ENCODE assay signal across 11 cellular contexts in genomic region chr16:2019919-2020831, GRCh38. TPM values are rescaled to one million over a fixed set of nuclear protein-coding genes. Genes with fewer than 3 reads are reported as not detected.
A peak's percentile ranks its signal among the peaks of the same experiment; 100 is the strongest.
DNase-seq lines count a peak whose midpoint lies in the region; ATAC-seq and TF ChIP-seq lines count a peak whose summit lies in the region.
"Had no signal": no experiment of that assay in that cellular context is flagged by ENCODE, and none has a peak within 500 bp of the region (broad histone marks: within the 10 kb centered on the region; RNA-seq: fewer than 3 reads in every experiment).

No MANE protein-coding gene starts in this region.

- peak overlapping the region; percentile 87 for H3K9ac ChIP-seq in HCT116 (ENCODE audit: low read length)
- no peak overlapping the region for H3K9ac ChIP-seq in adipocyte (ENCODE audit: low read length)

- TF ChIP-seq POLR2A in HCT116 (IDR thresholded peaks at IDR 0.05; ENCODE audit: borderline replicate concordance, extremely low read depth, insufficient read depth, insufficient read length) = no peak

- no peak for TF ChIP-seq RAD21 in HCT116 (IDR thresholded peaks at IDR 0.05; ENCODE audit: low read depth)

- TF ChIP-seq CTCF in AG04450 (IDR thresholded peaks at IDR 0.05; ENCODE audit: low read depth, low read length) = no peak
- TF ChIP-seq CTCF in HCT116 (IDR thresholded peaks at IDR 0.05 in 2 of 3, conservative IDR thresholded peaks at IDR 0.05 in 1 of 3; ENCODE audit: borderline replicate concordance in 1 of 3, insufficient read depth in 1 of 3, low read depth in 2 of 3, low read length in 2 of 3) = no peak
- no peak for TF ChIP-seq CTCF in lower lobe of right lung (IDR thresholded peaks at IDR 0.05)

- ATAC-seq in HCT116 = peak; percentile 14
- ATAC-seq in natural killer cell treated with Interleukin-12 subunit alpha and Interleukin-12 subunit beta and Interleukin-15 and Interleukin-18, amount 100 ng/mL, for 72 hours = no peak
- no peak for ATAC-seq in lower lobe of right lung

- POLR2A ChIA-PET in AG04450 (lab: Yijun Ruan, JAX) (interaction anchor here (0.6 kb wide), 1 partner anchor 135 kb away, joined by 3 read pairs; the partner anchor contains the start of gene TRAF7), HCT116 (lab: Charles Lee) (interaction anchor here (0.8 to 2.2 kb wide), 5 partner anchors 12 to 135 kb away, joined by 3 to 4 read pairs (median 3); partner anchors contain the start of genes RPS2 and TRAF7)

- no peaks in the 10 kb centered on the region for H3K36me3 Mint-ChIP-seq in natural killer cell treated with Interleukin-12 subunit alpha and Interleukin-12 subunit beta and Interleukin-15 and Interleukin-18, amount 100 ng/mL, for 72 hours

- H4K20me1 ChIP-seq in HCT116 (ENCODE audit: insufficient read depth) = no peaks in the 10 kb centered on the region

- H3K27me3 Mint-ChIP-seq in natural killer cell treated with Interleukin-12 subunit alpha and Interleukin-12 subunit beta and Interleukin-15 and Interleukin-18, amount 100 ng/mL, for 72 hours = peaks cover 0 to 8% of the 10 kb centered on the region in 2 donors

- peak overlapping the region; percentile 4; the same call in 1 of the 2 replicates for H3K4me3 ChIP-seq in AG04450 (ENCODE audit: low read depth, low read length)
- peak overlapping the region; percentile 63 to 75 for H3K4me3 ChIP-seq in HCT116 (replicated peaks in 1 of 2; ENCODE audit: low read depth in 1 of 2, low read length in 2 of 2)
- no peak overlapping the region for H3K4me3 ChIP-seq in adipocyte (ENCODE audit: low read length)
- peak overlapping the region; percentile 26 for H3K4me3 ChIP-seq in mesodermal cell (ENCODE audit: extremely low read depth, insufficient read depth, low read length, poor library complexity, severe bottlenecking)
- no peak overlapping the region for H3K4me3 ChIP-seq in lower lobe of right lung

- no peak overlapping the region for H3K4me3 Mint-ChIP-seq in natural killer cell treated with Interleukin-12 subunit alpha and Interleukin-12 subunit beta and Interleukin-15 and Interleukin-18, amount 100 ng/mL, for 72 hours
- H3K4me3 Mint-ChIP-seq: activated naive CD4-positive, alpha-beta T cell treated with anti-CD3 and anti-CD28 coated beads for 36 hours had no signal

- H3K27me3 ChIP-seq in AG04450 (ENCODE audit: control insufficient read depth, insufficient read depth, low read length) (peaks cover 5% of the 10 kb centered on the region), HCT116 (ENCODE audit: insufficient read depth, low read length) (no peaks in the 10 kb centered on the region), adipocyte (replicated peaks; ENCODE audit: control insufficient read depth, insufficient read depth, low read length) (peaks cover 8% of the 10 kb centered on the region), lower lobe of right lung (ENCODE audit: low read depth) (peaks cover 49% of the 10 kb centered on the region)

- RAD21 ChIA-PET in HCT116 (lab: Charles Lee; ENCODE audit: low non-redundant PET in 1 of 2, low total read pairs in 2 of 2, uncharacterized antibody in 2 of 2, unreplicated experiment in 2 of 2) = interaction anchor here in 1 of 2 experiments (0.6 kb wide), 1 partner anchor 118 kb away, joined by 5 read pairs; no protein-coding TSS in a partner anchor

- H3K9me3 ChIP-seq in AG04450 (ENCODE audit: control insufficient read depth, insufficient read depth, low read length) (no peaks in the 10 kb centered on the region), HCT116 (ENCODE audit: control insufficient read depth in 1 of 2, insufficient read depth in 1 of 2, low read depth in 1 of 2, low read length in 2 of 2) (no peaks in the 10 kb centered on the region), adipocyte (ENCODE audit: control insufficient read depth, low read length) (no peaks in the 10 kb centered on the region), mesodermal cell (ENCODE audit: control insufficient read depth, low read length) (no peaks in the 10 kb centered on the region), lower lobe of right lung (no peaks in the 10 kb centered on the region)

- no peaks in the 10 kb centered on the region for H3K9me2 ChIP-seq in HCT116 (ENCODE audit: insufficient read depth)

- H3K36me3 ChIP-seq in HCT116 (ENCODE audit: control insufficient read depth in 1 of 2, insufficient read depth in 2 of 2, low read length in 2 of 2) (no peaks in the 10 kb centered on the region), adipocyte (ENCODE audit: control insufficient read depth, insufficient read depth, low read length, severe bottlenecking) (no peaks in the 10 kb centered on the region), mesodermal cell (ENCODE audit: control insufficient read depth, insufficient read depth, low read length) (no peaks in the 10 kb centered on the region), lower lobe of right lung (no peaks in the 10 kb centered on the region)

- no peak overlapping the region for H3K27ac Mint-ChIP-seq in natural killer cell treated with Interleukin-12 subunit alpha and Interleukin-12 subunit beta and Interleukin-15 and Interleukin-18, amount 100 ng/mL, for 72 hours
- H3K27ac Mint-ChIP-seq: activated naive CD4-positive, alpha-beta T cell treated with anti-CD3 and anti-CD28 coated beads for 36 hours had no signal

- H3K79me2 ChIP-seq in HCT116 (ENCODE audit: insufficient read depth, low read length) = peaks cover 16% of the 10 kb centered on the region; the same call in 1 of the 2 replicates

- TSS peak; percentile 48 for BruUV-seq in HCT116 (replicated peaks; lab: Mats Ljungman, UMichigan)

- intact Hi-C loops in HCT116 (cut with micrococcal nuclease) = loop anchor here (10.0 kb wide), 1 partner anchor 235 kb away; the partner anchor contains the start of gene ECI1
- intact Hi-C loops in lower lobe of right lung (cut with DNase I) = loop anchor here (10.0 kb wide), 1 partner anchor 125 kb away; the partner anchor contains the start of gene RAB26

- H3K4me1 ChIP-seq in HCT116 (ENCODE audit: control insufficient read depth in 1 of 2, insufficient read depth in 2 of 2, low read length in 2 of 2) (peaks cover 38 to 62% of the 10 kb centered on the region in 2 experiments), adipocyte (ENCODE audit: control insufficient read depth, insufficient read depth, low read length) (peaks cover 9% of the 10 kb centered on the region), mesodermal cell (ENCODE audit: control insufficient read depth, insufficient read depth, low read length, poor library complexity, severe bottlenecking) (peaks cover 18% of the 10 kb centered on the region), lower lobe of right lung (peaks cover 36% of the 10 kb centered on the region)

- H3K9me3 Mint-ChIP-seq in natural killer cell treated with Interleukin-12 subunit alpha and Interleukin-12 subunit beta and Interleukin-15 and Interleukin-18, amount 100 ng/mL, for 72 hours = no peaks in the 10 kb centered on the region
- H3K9me3 Mint-ChIP-seq: activated naive CD4-positive, alpha-beta T cell treated with anti-CD3 and anti-CD28 coated beads for 36 hours had no signal

- H2AFZ ChIP-seq in HCT116 (ENCODE audit: low read depth, low read length, poor library complexity, severe bottlenecking) = no peak overlapping the region

- no peak overlapping the region for H3K27ac ChIP-seq in AG04450 (ENCODE audit: low read depth, low read length)
- H3K27ac ChIP-seq in HCT116 (ENCODE audit: low read depth, low read length) = peak overlapping the region; percentile 93
- H3K27ac ChIP-seq in mesodermal cell (ENCODE audit: low read depth, low read length, severe bottlenecking) = no peak overlapping the region
- H3K27ac ChIP-seq in lower lobe of right lung = no peak overlapping the region

- H3K4me2 ChIP-seq in HCT116 (ENCODE audit: low read length) = peak overlapping the region; percentile 94

- WGBS in mesodermal cell (ENCODE audit: insufficient coverage in 2 of 2), 2 experiments = 4 to 5% methylated on average over 74 to 94 of the region's 96 CpGs

- DNase-seq in AG04450 (ENCODE audit: low read depth, low spot score) = no peak
- DNase-seq in HCT116 (ENCODE audit: low read depth, low spot score) = no peak
- DNase-seq in adipocyte (ENCODE audit: low read depth) = peak; percentile 40
- no peak for DNase-seq in natural killer cell treated with Interleukin-12 subunit alpha and Interleukin-12 subunit beta and Interleukin-15 and Interleukin-18, amount 100 ng/mL, for 72 hours (ENCODE audit: low spot score)
- no peak for DNase-seq in amniotic stem cell (lab: John Stamatoyannopoulos, UW)
- no peak for DNase-seq in lower lobe of right lung
- no peak for DNase-seq in DMS153 (lab: John Stamatoyannopoulos, UW)
- DNase-seq: activated naive CD4-positive, alpha-beta T cell treated with anti-CD3 and anti-CD28 coated beads for 36 hours had no signal

- H3K4me1 Mint-ChIP-seq in natural killer cell treated with Interleukin-12 subunit alpha and Interleukin-12 subunit beta and Interleukin-15 and Interleukin-18, amount 100 ng/mL, for 72 hours (ENCODE audit: low read depth in 2 of 2) = peaks cover 5 to 12% of the 10 kb centered on the region in 2 donors

- CTCF ChIA-PET in AG04450 (lab: Charles Lee) (interaction anchor here (1.6 kb wide), 1 partner anchor 36 kb away, joined by 3 read pairs; no protein-coding TSS in a partner anchor), HCT116 (lab: Charles Lee) (interaction anchor here (0.6 to 1.5 kb wide), 4 partner anchors 16 to 121 kb away, joined by 3 to 6 read pairs (median 4); no protein-coding TSS in a partner anchor)

RNA-seq across cellular contexts. Expression of gene NPW, which starts 0.6 kb away (rescaled TPM):
- 0.66 and 0.94 TPM in 2 replicates for polyA plus RNA-seq in AG04450 (2011; rRNA removed)
- polyA minus RNA-seq in AG04450 (2011; rRNA and poly(A)+ RNA removed) = not detected in 2 replicates
- total RNA-seq in HCT116 (2021; ENCODE audit: unreplicated experiment) = 226 TPM
- polyA plus RNA-seq in HCT116 (2012) = 110 and 125 TPM in 2 replicates
- 17.5 TPM for polyA plus RNA-seq in mesodermal cell (2013, experiment 1 of 2)
- polyA plus RNA-seq in mesodermal cell (2013, experiment 2 of 2) = 18.2 TPM
- total RNA-seq in natural killer cell treated with Interleukin-12 subunit alpha and Interleukin-12 subunit beta and Interleukin-15 and Interleukin-18, amount 100 ng/mL, for 72 hours = 1 to 10 TPM; 1.5 to 3.5 TPM
- not detected for total RNA-seq in lower lobe of right lung
- total RNA-seq: posterior vena cava had no signal
- polyA plus RNA-seq: keratinocyte had no signal

RNA-seq across cellular contexts. Expression of gene NHERF2, which starts 6.5 kb away (rescaled TPM):
- polyA plus RNA-seq in AG04450 (2011; rRNA removed) = 16.7 and 23.5 TPM in 2 replicates
- 6.3 and 6.5 TPM in 2 replicates for polyA minus RNA-seq in AG04450 (2011; rRNA and poly(A)+ RNA removed)
- 58.4 TPM for total RNA-seq in HCT116 (2021; ENCODE audit: unreplicated experiment)
- polyA plus RNA-seq in HCT116 (2012) = 45.9 and 52.4 TPM in 2 replicates
- polyA plus RNA-seq in mesodermal cell (2013, experiment 1 of 2) = 43.9 TPM
- polyA plus RNA-seq in mesodermal cell (2013, experiment 2 of 2) = 36.7 TPM
- total RNA-seq in natural killer cell treated with Interleukin-12 subunit alpha and Interleukin-12 subunit beta and Interleukin-15 and Interleukin-18, amount 100 ng/mL, for 72 hours = 1 to 10 TPM; 3.8 to 4.5 TPM
- 343 TPM for total RNA-seq in lower lobe of right lung

RNA-seq across cellular contexts. Expression of gene ZNF598, which starts 10.6 kb away (rescaled TPM):
- 8.2 and 10.7 TPM in 2 replicates for polyA plus RNA-seq in AG04450 (2011; rRNA removed)
- 7.2 and 7.8 TPM in 2 replicates for polyA minus RNA-seq in AG04450 (2011; rRNA and poly(A)+ RNA removed)
- total RNA-seq in HCT116 (2021; ENCODE audit: unreplicated experiment) (57.4 TPM), lower lobe of right lung (27.2 TPM)
- 32.0 and 33.0 TPM in 2 replicates for polyA plus RNA-seq in HCT116 (2012)
- 27.4 TPM for polyA plus RNA-seq in mesodermal cell (2013, experiment 1 of 2)
- polyA plus RNA-seq in mesodermal cell (2013, experiment 2 of 2) = 23.7 TPM
- 100 to 1,000 TPM in 1 of 2 donors, 10 to 100 TPM in 1; 83.1 to 163 TPM for total RNA-seq in natural killer cell treated with Interleukin-12 subunit alpha and Interleukin-12 subunit beta and Interleukin-15 and Interleukin-18, amount 100 ng/mL, for 72 hours

RNA-seq across cellular contexts. Expression of gene NTHL1, which starts 27.5 kb away (rescaled TPM):
- 10.7 and 14.5 TPM in 2 replicates for polyA plus RNA-seq in AG04450 (2011; rRNA removed)
- polyA minus RNA-seq in AG04450 (2011; rRNA and poly(A)+ RNA removed) = 4.3 and 4.7 TPM in 2 replicates
- total RNA-seq in HCT116 (2021; ENCODE audit: unreplicated experiment) (40.1 TPM), lower lobe of right lung (24.3 TPM)
- 27.3 and 28.3 TPM in 2 replicates for polyA plus RNA-seq in HCT116 (2012)
- 28.3 TPM for polyA plus RNA-seq in mesodermal cell (2013, experiment 1 of 2)
- 25.3 TPM for polyA plus RNA-seq in mesodermal cell (2013, experiment 2 of 2)
- total RNA-seq in natural killer cell treated with Interleukin-12 subunit alpha and Interleukin-12 subunit beta and Interleukin-15 and Interleukin-18, amount 100 ng/mL, for 72 hours = 10 to 100 TPM; 12.6 to 40.9 TPM

RNA-seq across cellular contexts. Expression of gene TSC2, which starts 27.6 kb away (rescaled TPM):
- polyA plus RNA-seq in AG04450 (2011; rRNA removed) = 35.9 and 42.2 TPM in 2 replicates
- polyA minus RNA-seq in AG04450 (2011; rRNA and poly(A)+ RNA removed) = 67.9 and 99.1 TPM in 2 replicates
- total RNA-seq in HCT116 (2021; ENCODE audit: unreplicated experiment) (74.1 TPM), lower lobe of right lung (123 TPM)
- polyA plus RNA-seq in HCT116 (2012) = 62.2 and 63.0 TPM in 2 replicates
- 74.3 TPM for polyA plus RNA-seq in mesodermal cell (2013, experiment 1 of 2)
- 65.0 TPM for polyA plus RNA-seq in mesodermal cell (2013, experiment 2 of 2)
- 100 to 1,000 TPM; 106 to 155 TPM for total RNA-seq in natural killer cell treated with Interleukin-12 subunit alpha and Interleukin-12 subunit beta and Interleukin-15 and Interleukin-18, amount 100 ng/mL, for 72 hours

Comparison
In these comparisons a context has a peak if more than half of its experiments do, and no peak if none do; other contexts are left out.
1. H3K4me3 ChIP-seq: peak in AG04450 (single experiment), HCT116 (2 of 2) and mesodermal cell (single experiment); none in adipocyte (single experiment) and lower lobe of right lung (single experiment).
2. RNA of gene NPW, which starts 0.6 kb away (total RNA-seq): 226 TPM in HCT116 (single experiment); 1.5 to 3.5 TPM in natural killer cell treated with Interleukin-12 subunit alpha and Interleukin-12 subunit beta and Interleukin-15 and Interleukin-18, amount 100 ng/mL, for 72 hours and not detected in lower lobe of right lung (single experiment); every median in the first group is over 10 times any median in the second.
3. RNA of gene NHERF2, which starts 6.5 kb away (total RNA-seq): 343 TPM in lower lobe of right lung (single experiment) and 58.4 TPM in HCT116 (single experiment); 3.8 to 4.5 TPM in natural killer cell treated with Interleukin-12 subunit alpha and Interleukin-12 subunit beta and Interleukin-15 and Interleukin-18, amount 100 ng/mL, for 72 hours; every median in the first group is over 10 times any median in the second.